12 cellular contexts compared by ENCODE assay signal in the genomic region with DNA sequence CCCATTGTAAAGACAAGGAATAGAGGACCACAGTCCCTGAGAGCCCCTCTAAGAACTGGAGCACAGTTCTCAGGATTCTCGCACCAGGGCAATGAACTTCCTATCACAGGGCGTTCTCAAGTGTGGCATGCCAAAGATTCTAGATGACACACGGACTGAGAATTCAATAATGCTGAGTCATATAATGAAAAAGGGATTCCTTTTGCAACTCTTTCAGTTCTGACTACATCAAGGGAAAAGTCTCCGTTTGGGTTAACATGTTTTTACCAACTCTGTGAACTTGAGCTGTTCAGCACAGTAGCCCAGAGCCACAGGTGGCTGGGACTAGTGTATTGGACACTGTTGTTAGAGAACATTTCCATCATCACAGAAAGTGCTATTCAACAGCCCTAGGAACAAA. TPM values are rescaled to one million over a fixed set of nuclear protein-coding genes. Genes with fewer than 3 reads are reported as not detected.
DNase-seq lines count a peak whose midpoint lies in the region; ATAC-seq, FAIRE-seq and TF ChIP-seq lines count a peak whose summit lies in the region.
"Had no signal": no experiment of that assay in that cellular context is flagged by ENCODE, and none has a peak within 500 bp of the region (broad histone marks: within the 10 kb centered on the region; RNA-seq: fewer than 3 reads in every experiment).

No MANE protein-coding gene starts in this region.

- H3K9ac ChIP-seq in HepG2 (ENCODE audit: insufficient read depth, low read depth, low read length): no peak overlapping the region

- peak overlapping the region; percentile 54 for H3K27ac Mint-ChIP-seq in stimulated activated effector memory CD8-positive, alpha-beta T cell treated with anti-CD3 and anti-CD28 coated beads, Interleukin-12 subunit alpha, Interleukin-12 subunit beta, amount 100 ng/mL, for 72 hours

- CTCF ChIA-PET in HepG2 (lab: Yijun Ruan, JAX; ENCODE audit: low intra/inter-chr PET ratio, low total read pairs): no interaction called here

- H3K4me3 ChIP-seq in HepG2 (replicated peaks in 1 of 3; ENCODE audit: insufficient read depth in 1 of 3, low read depth in 2 of 3, low read length in 3 of 3) (no peak overlapping the region), right lobe of liver (no peak overlapping the region), RWPE2 (ENCODE audit: severe bottlenecking) (no peak overlapping the region), dorsolateral prefrontal cortex (no peak overlapping the region)

- TF ChIP-seq CTCF in HepG2 (CRISPR knock-in tag; IDR thresholded peaks at IDR 0.05) (no peak), right lobe of liver (IDR thresholded peaks at IDR 0.05) (no peak), RWPE2 (IDR thresholded peaks at IDR 0.05; ENCODE audit: poor library complexity, severe bottlenecking) (no peak), dorsolateral prefrontal cortex (IDR thresholded peaks at IDR 0.05 in 54 of 56, conservative IDR thresholded peaks at IDR 0.05 in 2 of 56; ENCODE audit: low read depth in 1 of 56, partially characterized antibody in 56 of 56) (no peak)

- DNase-seq in HepG2 (ENCODE audit: low spot score) (no peak), right lobe of liver (no peak), RWPE2 (ENCODE audit: low spot score) (no peak), NCI-H146 (lab: John Stamatoyannopoulos, UW) (no peak), dorsolateral prefrontal cortex (no peak)
- no peak for DNase-seq in stimulated activated effector memory CD8-positive, alpha-beta T cell treated with anti-CD3 and anti-CD28 coated beads, Interleukin-12 subunit alpha, Interleukin-12 subunit beta, amount 100 ng/mL, for 72 hours (ENCODE audit: low spot score in 2 of 2)
- DNase-seq: activated effector memory CD4-positive, alpha-beta T cell treated with anti-CD3 and anti-CD28 coated beads, Interleukin-2, amount 50 U/mL, for 16 hours; DMS79; stimulated activated CD4-positive, alpha-beta T cell treated with anti-CD3 and anti-CD28 coated beads, Interleukin-2, amount 100 ng/mL, for 24 hours had no signal

- H3K4me2 ChIP-seq in HepG2 (ENCODE audit: low read depth, low read length): no peak overlapping the region

- H3K36me3 ChIP-seq in HepG2 (replicated peaks in 1 of 2; ENCODE audit: control insufficient read depth in 1 of 2, insufficient read depth in 2 of 2, low read length in 2 of 2) (peaks cover 13 to 34% of the 10 kb centered on the region in 2 experiments), right lobe of liver (peaks cover 0 to 19% (median 7%) of the 10 kb centered on the region in 4 donors), RWPE2 (ENCODE audit: low read depth) (peaks cover 48% of the 10 kb centered on the region)

- TF ChIP-seq EP300 in HepG2 (IDR thresholded peaks at IDR 0.05; ENCODE audit: low read depth in 2 of 2, low read length in 2 of 2) (no peak), HepG2 (CRISPR knock-in tag; IDR thresholded peaks at IDR 0.05; ENCODE audit: borderline replicate concordance) (no peak)

- H3K4me1 ChIP-seq in HepG2 (ENCODE audit: insufficient read depth, low read length) (peaks cover 15% of the 10 kb centered on the region), right lobe of liver (peaks cover 0 to 30% (median 4%) of the 10 kb centered on the region in 4 donors), RWPE2 (ENCODE audit: insufficient read depth, poor library complexity, severe bottlenecking) (peaks cover 21% of the 10 kb centered on the region)

- 0 out of 2 replicates have a peak, but pooled peaks cover 4% of the 10 kb centered on the region for H4K20me1 ChIP-seq in HepG2 (ENCODE audit: insufficient read depth, low read length)

- POLR2A ChIA-PET in HepG2 (lab: Yijun Ruan, JAX): no interaction called here

- H3K79me2 ChIP-seq in HepG2 (ENCODE audit: insufficient read depth, low read length): peaks cover 43% of the 10 kb centered on the region

- TF ChIP-seq POLR2A in HepG2 (IDR thresholded peaks at IDR 0.05; ENCODE audit: insufficient read depth in 1 of 2, low read depth in 2 of 2, low read length in 2 of 2) (no peak), right lobe of liver (IDR thresholded peaks at IDR 0.05) (no peak)

- intact Hi-C loops in HepG2 (cut with micrococcal nuclease; ENCODE audit: unreplicated experiment): no loop called here
- intact Hi-C loops in right lobe of liver (cut with DNase I): no loop called here
- intact Hi-C loops in dorsolateral prefrontal cortex (cut with DNase I): no loop called here

- ATAC-seq in HepG2 (no peak), right lobe of liver (no peak), RWPE2 (ENCODE audit: low read depth) (peak; percentile 80), esophagus mucosa (peak; percentile 13), GM21381 (IDR thresholded peaks at IDR 0.05; ENCODE audit: unreplicated experiment) (no peak)
- peak; percentile 14 for ATAC-seq in stimulated activated effector memory CD8-positive, alpha-beta T cell treated with anti-CD3 and anti-CD28 coated beads, Interleukin-12 subunit alpha, Interleukin-12 subunit beta, amount 100 ng/mL, for 72 hours
- ATAC-seq: Right ventricle myocardium inferior had no signal

- no peaks in the 10 kb centered on the region for H3K9me3 Mint-ChIP-seq in stimulated activated effector memory CD8-positive, alpha-beta T cell treated with anti-CD3 and anti-CD28 coated beads, Interleukin-12 subunit alpha, Interleukin-12 subunit beta, amount 100 ng/mL, for 72 hours

- no peaks in the 10 kb centered on the region; a peak in 1 of 5 replicates for H3K27me3 ChIP-seq in HepG2 (ENCODE audit: control insufficient read depth in 1 of 2, insufficient read depth in 2 of 2, low read length in 2 of 2)
- no peaks in the 10 kb centered on the region for H3K27me3 ChIP-seq in right lobe of liver
- H3K27me3 ChIP-seq in RWPE2 (ENCODE audit: insufficient read depth, poor library complexity, severe bottlenecking): no peaks in the 10 kb centered on the region
- H3K27me3 ChIP-seq in dorsolateral prefrontal cortex: no peaks in the 10 kb centered on the region

- TF ChIP-seq RAD21 in HepG2 (CRISPR knock-in tag; IDR thresholded peaks at IDR 0.05): no peak

- H3K27ac ChIP-seq in HepG2 (ENCODE audit: extremely low read length, insufficient read depth, low read length) (no peak overlapping the region), right lobe of liver (no peak overlapping the region), RWPE2 (ENCODE audit: poor library complexity, severe bottlenecking) (peak overlapping the region; percentile 84), dorsolateral prefrontal cortex (no peak overlapping the region)

- peaks cover 64% of the 10 kb centered on the region for H3K36me3 Mint-ChIP-seq in stimulated activated effector memory CD8-positive, alpha-beta T cell treated with anti-CD3 and anti-CD28 coated beads, Interleukin-12 subunit alpha, Interleukin-12 subunit beta, amount 100 ng/mL, for 72 hours

- in situ Hi-C loops in HepG2 (cut with HindIII; ENCODE audit: extremely low pct_ligation_motif_present, low pct_unique_long_range_greater_than_20kb): no loop called here

- no peak overlapping the region for H2AFZ ChIP-seq in HepG2 (ENCODE audit: low read length)

- 92% methylated on average over 4 of the region's 4 CpGs for WGBS in HepG2 (ENCODE audit: low lambda C conversion rate)
- 30% methylated on average over 4 of the region's 4 CpGs for WGBS in right lobe of liver (ENCODE audit: insufficient coverage, low coverage, low lambda C conversion rate, missing lambda C conversion rate)

- H3K9me3 ChIP-seq in HepG2 (ENCODE audit: low read length): no peaks in the 10 kb centered on the region
- H3K9me3 ChIP-seq in right lobe of liver: no peaks in the 10 kb centered on the region
- H3K9me3 ChIP-seq in RWPE2 (ENCODE audit: severe bottlenecking): no peaks in the 10 kb centered on the region

- no TSS peak for BruUV-seq in HepG2 (replicated peaks; lab: Mats Ljungman, UMichigan)

- no peak for FAIRE-seq in HepG2 (lab: Jason Lieb, UNC)

- H3K4me3 Mint-ChIP-seq in stimulated activated effector memory CD8-positive, alpha-beta T cell treated with anti-CD3 and anti-CD28 coated beads, Interleukin-12 subunit alpha, Interleukin-12 subunit beta, amount 100 ng/mL, for 72 hours: no peak overlapping the region

- peaks cover 32% of the 10 kb centered on the region for H3K4me1 Mint-ChIP-seq in stimulated activated effector memory CD8-positive, alpha-beta T cell treated with anti-CD3 and anti-CD28 coated beads, Interleukin-12 subunit alpha, Interleukin-12 subunit beta, amount 100 ng/mL, for 72 hours

RNA-seq across cellular contexts. Expression of gene MED20, which starts 3.4 kb away (rescaled TPM):
- total RNA-seq in HepG2 (2016; rRNA removed; fragmentation: Illumina TruSeq; extraction: Trizol) (41.1 and 56.3 TPM in 2 replicates), right lobe of liver (10 to 100 TPM in 1 of 6 experiments, 1 to 10 TPM in 5; 7.2 to 10.8 (median 7.7) TPM), esophagus mucosa (15.6 TPM), dorsolateral prefrontal cortex (10 to 100 TPM in 118 of 120 experiments, 1 to 10 TPM in 2; 7.2 to 21.0 (median 14.8) TPM)
- total RNA-seq in HepG2 (2016; cell fraction: cytosol; rRNA removed; fragmentation: Illumina TruSeq; extraction: Trizol; ENCODE audit: low read depth): 4.6 and 5.0 TPM in 2 replicates
- 40.0 and 57.6 TPM in 2 replicates for total RNA-seq in HepG2 (2016; cell fraction: insoluble cytoplasmic fraction; rRNA removed; fragmentation: Illumina TruSeq; extraction: Trizol)
- 15.9 and 18.0 TPM in 2 replicates for total RNA-seq in HepG2 (2016; cell fraction: membrane; rRNA removed; fragmentation: Illumina TruSeq; extraction: Trizol)
- total RNA-seq in HepG2 (2016; cell fraction: nucleus; rRNA removed; fragmentation: Illumina TruSeq; extraction: Trizol): 25.0 and 28.8 TPM in 2 replicates
- 22.7 and 28.1 TPM in 2 replicates for polyA plus RNA-seq in HepG2 (2011; rRNA removed)
- 27.1 and 29.0 TPM in 2 replicates for polyA plus RNA-seq in HepG2 (2011; cell fraction: cytosol; rRNA removed)
- 20.9 and 21.3 TPM in 2 replicates for polyA plus RNA-seq in HepG2 (2011; cell fraction: nucleus; rRNA removed)
- polyA plus RNA-seq in HepG2 (2012): 13.4 and 17.5 TPM in 2 replicates
- 3.6 and 3.7 TPM in 2 replicates for polyA plus RNA-seq in HepG2 (2016; cell fraction: cytosol; fragmentation: Illumina TruSeq; extraction: Trizol; ENCODE audit: low read depth)
- 45.2 and 47.9 TPM in 2 replicates for polyA plus RNA-seq in HepG2 (2016; cell fraction: insoluble cytoplasmic fraction; fragmentation: Illumina TruSeq; extraction: Trizol; ENCODE audit: low read depth)
- 9.1 and 10.1 TPM in 2 replicates for polyA plus RNA-seq in HepG2 (2016; cell fraction: membrane; fragmentation: Illumina TruSeq; extraction: Trizol; ENCODE audit: low read depth)
- polyA plus RNA-seq in HepG2 (2016; cell fraction: nucleus; fragmentation: Illumina TruSeq; extraction: Trizol; ENCODE audit: insufficient read depth, low read depth): 19.8 and 24.4 TPM in 2 replicates
- 39.2 and 43.4 TPM in 2 replicates for polyA minus RNA-seq in HepG2 (2011; rRNA and poly(A)+ RNA removed; ENCODE audit: low replicate concordance)
- 10.3 and 12.8 TPM in 2 replicates for polyA minus RNA-seq in HepG2 (2011; cell fraction: cytosol; rRNA and poly(A)+ RNA removed)
- 31.7 and 34.4 TPM in 2 replicates for polyA minus RNA-seq in HepG2 (2011; cell fraction: nucleus; rRNA and poly(A)+ RNA removed)

RNA-seq across cellular contexts. Expression of gene BYSL, which starts 3.8 kb away (rescaled TPM):
- 27.9 and 37.3 TPM in 2 replicates for total RNA-seq in HepG2 (2016; rRNA removed; fragmentation: Illumina TruSeq; extraction: Trizol)
- total RNA-seq in HepG2 (2016; cell fraction: cytosol; rRNA removed; fragmentation: Illumina TruSeq; extraction: Trizol; ENCODE audit: low read depth): 9.2 and 10.9 TPM in 2 replicates
- total RNA-seq in HepG2 (2016; cell fraction: insoluble cytoplasmic fraction; rRNA removed; fragmentation: Illumina TruSeq; extraction: Trizol): 31.5 and 38.1 TPM in 2 replicates
- 20.7 and 21.2 TPM in 2 replicates for total RNA-seq in HepG2 (2016; cell fraction: membrane; rRNA removed; fragmentation: Illumina TruSeq; extraction: Trizol)
- 28.5 and 31.3 TPM in 2 replicates for total RNA-seq in HepG2 (2016; cell fraction: nucleus; rRNA removed; fragmentation: Illumina TruSeq; extraction: Trizol)
- polyA plus RNA-seq in HepG2 (2011; rRNA removed): 28.6 and 37.8 TPM in 2 replicates
- 24.4 and 28.7 TPM in 2 replicates for polyA plus RNA-seq in HepG2 (2011; cell fraction: cytosol; rRNA removed)
- polyA plus RNA-seq in HepG2 (2011; cell fraction: nucleus; rRNA removed): 39.5 and 39.6 TPM in 2 replicates
- polyA plus RNA-seq in HepG2 (2012): 24.1 and 34.6 TPM in 2 replicates
- 9.5 and 10.5 TPM in 2 replicates for polyA plus RNA-seq in HepG2 (2016; cell fraction: cytosol; fragmentation: Illumina TruSeq; extraction: Trizol; ENCODE audit: low read depth)
- 43.8 and 51.7 TPM in 2 replicates for polyA plus RNA-seq in HepG2 (2016; cell fraction: insoluble cytoplasmic fraction; fragmentation: Illumina TruSeq; extraction: Trizol; ENCODE audit: low read depth)
- 12.7 and 15.1 TPM in 2 replicates for polyA plus RNA-seq in HepG2 (2016; cell fraction: membrane; fragmentation: Illumina TruSeq; extraction: Trizol; ENCODE audit: low read depth)
- polyA plus RNA-seq in HepG2 (2016; cell fraction: nucleus; fragmentation: Illumina TruSeq; extraction: Trizol; ENCODE audit: insufficient read depth, low read depth): 49.1 and 56.8 TPM in 2 replicates
- 40.9 and 54.5 TPM in 2 replicates for polyA minus RNA-seq in HepG2 (2011; rRNA and poly(A)+ RNA removed; ENCODE audit: low replicate concordance)
- 22.2 and 22.5 TPM in 2 replicates for polyA minus RNA-seq in HepG2 (2011; cell fraction: cytosol; rRNA and poly(A)+ RNA removed)
- 41.7 and 47.5 TPM in 2 replicates for polyA minus RNA-seq in HepG2 (2011; cell fraction: nucleus; rRNA and poly(A)+ RNA removed)
- total RNA-seq in right lobe of liver: 10 to 100 TPM in 1 of 6 experiments, 1 to 10 TPM in 5; 3.7 to 10.8 (median 8.4) TPM
- 16.2 TPM for total RNA-seq in esophagus mucosa
- 10 to 100 TPM in 69 of 120 experiments, 1 to 10 TPM in 51; 6.6 to 16.7 (median 10.7) TPM for total RNA-seq in dorsolateral prefrontal cortex

RNA-seq across cellular contexts. Expression of gene USP49, which starts 22.4 kb away (rescaled TPM):
- total RNA-seq in HepG2 (2016; rRNA removed; fragmentation: Illumina TruSeq; extraction: Trizol) (2.9 TPM in 2 replicates), right lobe of liver (1 to 10 TPM in 5 of 6 experiments, under 1 TPM in 1; 0.87 to 2.0 (median 1.3) TPM), esophagus mucosa (1.5 TPM), dorsolateral prefrontal cortex (10 to 100 TPM in 92 of 120 experiments, 1 to 10 TPM in 28; 7.2 to 16.4 (median 11.2) TPM)
- 0.62 and 0.81 TPM in 2 replicates for total RNA-seq in HepG2 (2016; cell fraction: cytosol; rRNA removed; fragmentation: Illumina TruSeq; extraction: Trizol; ENCODE audit: low read depth)
- 2.4 and 2.9 TPM in 2 replicates for total RNA-seq in HepG2 (2016; cell fraction: insoluble cytoplasmic fraction; rRNA removed; fragmentation: Illumina TruSeq; extraction: Trizol)
- total RNA-seq in HepG2 (2016; cell fraction: membrane; rRNA removed; fragmentation: Illumina TruSeq; extraction: Trizol): 1.5 and 1.6 TPM in 2 replicates
- 5.9 and 7.0 TPM in 2 replicates for total RNA-seq in HepG2 (2016; cell fraction: nucleus; rRNA removed; fragmentation: Illumina TruSeq; extraction: Trizol)
- polyA plus RNA-seq in HepG2 (2011; rRNA removed): 4.3 and 4.7 TPM in 2 replicates
- 1.2 and 1.3 TPM in 2 replicates for polyA plus RNA-seq in HepG2 (2011; cell fraction: cytosol; rRNA removed)
- polyA plus RNA-seq in HepG2 (2011; cell fraction: nucleus; rRNA removed): 13.3 and 14.7 TPM in 2 replicates
- polyA plus RNA-seq in HepG2 (2012): 3.6 and 4.0 TPM in 2 replicates
- polyA plus RNA-seq in HepG2 (2016; cell fraction: cytosol; fragmentation: Illumina TruSeq; extraction: Trizol; ENCODE audit: low read depth): 0.28 TPM in 2 replicates
- polyA plus RNA-seq in HepG2 (2016; cell fraction: insoluble cytoplasmic fraction; fragmentation: Illumina TruSeq; extraction: Trizol; ENCODE audit: low read depth): 2.6 and 3.2 TPM in 2 replicates
- 0.70 and 0.84 TPM in 2 replicates for polyA plus RNA-seq in HepG2 (2016; cell fraction: membrane; fragmentation: Illumina TruSeq; extraction: Trizol; ENCODE audit: low read depth)
- 12.2 and 14.5 TPM in 2 replicates for polyA plus RNA-seq in HepG2 (2016; cell fraction: nucleus; fragmentation: Illumina TruSeq; extraction: Trizol; ENCODE audit: insufficient read depth, low read depth)
- 4.3 and 6.4 TPM in 2 replicates for polyA minus RNA-seq in HepG2 (2011; rRNA and poly(A)+ RNA removed; ENCODE audit: low replicate concordance)
- 0.97 and 1.2 TPM in 2 replicates for polyA minus RNA-seq in HepG2 (2011; cell fraction: cytosol; rRNA and poly(A)+ RNA removed)
- 9.7 and 10.9 TPM in 2 replicates for polyA minus RNA-seq in HepG2 (2011; cell fraction: nucleus; rRNA and poly(A)+ RNA removed)

RNA-seq across cellular contexts. Expression of gene CCND3, which starts 24.1 kb away (rescaled TPM):
- total RNA-seq in HepG2 (2016; rRNA removed; fragmentation: Illumina TruSeq; extraction: Trizol) (6.9 and 7.2 TPM in 2 replicates), right lobe of liver (10 to 100 TPM; 11.3 to 51.9 (median 14.2) TPM), esophagus mucosa (32.2 TPM), dorsolateral prefrontal cortex (100 to 1,000 TPM in 21 of 120 experiments, 10 to 100 TPM in 99; 55.7 to 135 (median 83.5) TPM)
- 5.4 and 6.8 TPM in 2 replicates for total RNA-seq in HepG2 (2016; cell fraction: cytosol; rRNA removed; fragmentation: Illumina TruSeq; extraction: Trizol; ENCODE audit: low read depth)
- 5.6 and 7.6 TPM in 2 replicates for total RNA-seq in HepG2 (2016; cell fraction: insoluble cytoplasmic fraction; rRNA removed; fragmentation: Illumina TruSeq; extraction: Trizol)
- 10.7 and 11.7 TPM in 2 replicates for total RNA-seq in HepG2 (2016; cell fraction: membrane; rRNA removed; fragmentation: Illumina TruSeq; extraction: Trizol)
- total RNA-seq in HepG2 (2016; cell fraction: nucleus; rRNA removed; fragmentation: Illumina TruSeq; extraction: Trizol): 5.0 and 7.6 TPM in 2 replicates
- 4.3 and 4.4 TPM in 2 replicates for polyA plus RNA-seq in HepG2 (2011; rRNA removed)
- polyA plus RNA-seq in HepG2 (2011; cell fraction: cytosol; rRNA removed): 5.0 and 6.3 TPM in 2 replicates
- polyA plus RNA-seq in HepG2 (2011; cell fraction: nucleus; rRNA removed): 6.2 and 6.3 TPM in 2 replicates
- polyA plus RNA-seq in HepG2 (2012): 2.0 and 3.5 TPM in 2 replicates
- polyA plus RNA-seq in HepG2 (2016; cell fraction: cytosol; fragmentation: Illumina TruSeq; extraction: Trizol; ENCODE audit: low read depth): 7.8 and 8.6 TPM in 2 replicates
- polyA plus RNA-seq in HepG2 (2016; cell fraction: insoluble cytoplasmic fraction; fragmentation: Illumina TruSeq; extraction: Trizol; ENCODE audit: low read depth): 7.6 and 10.9 TPM in 2 replicates
- polyA plus RNA-seq in HepG2 (2016; cell fraction: membrane; fragmentation: Illumina TruSeq; extraction: Trizol; ENCODE audit: low read depth): 12.5 and 13.8 TPM in 2 replicates
- 8.1 and 9.8 TPM in 2 replicates for polyA plus RNA-seq in HepG2 (2016; cell fraction: nucleus; fragmentation: Illumina TruSeq; extraction: Trizol; ENCODE audit: insufficient read depth, low read depth)
- 8.0 and 57.0 TPM in 2 replicates for polyA minus RNA-seq in HepG2 (2011; rRNA and poly(A)+ RNA removed; ENCODE audit: low replicate concordance)
- 4.1 and 4.9 TPM in 2 replicates for polyA minus RNA-seq in HepG2 (2011; cell fraction: cytosol; rRNA and poly(A)+ RNA removed)
- polyA minus RNA-seq in HepG2 (2011; cell fraction: nucleus; rRNA and poly(A)+ RNA removed): 5.1 and 6.7 TPM in 2 replicates

Comparison
In these comparisons a context has a peak if more than half of its experiments do, and no peak if none do; other contexts are left out.
1. ATAC-seq: peak in RWPE2 (single experiment), esophagus mucosa (single experiment) and stimulated activated effector memory CD8-positive, alpha-beta T cell treated with anti-CD3 and anti-CD28 coated beads, Interleukin-12 subunit alpha, Interleukin-12 subunit beta, amount 100 ng/mL, for 72 hours (single experiment); none in HepG2 (single experiment), right lobe of liver (0 of 4) and GM21381 (single experiment).